ENCODE assay signal across 9 cellular contexts in genomic region chr9:119004618-119004990, GRCh38.
DNase-seq lines count a peak whose midpoint lies in the region; ATAC-seq and TF ChIP-seq lines count a peak whose summit lies in the region.
"Had no signal": no experiment of that assay in that cellular context is flagged by ENCODE, and none has a peak within 500 bp of the region (broad histone marks: within the 10 kb centered on the region; RNA-seq: fewer than 3 reads in every experiment).

No MANE protein-coding gene starts in this region.

- H3K27ac Mint-ChIP-seq in MCF 10A (ENCODE audit: low read depth, unreplicated experiment) (no peak overlapping the region), CD14-positive monocyte (no peak overlapping the region)
- H3K27ac Mint-ChIP-seq: activated CD4-positive, alpha-beta T cell treated with anti-CD3 and anti-CD28 coated beads, Interleukin-2, amount 10 ng/mL, durations not matched to agents 24 days and 14 days had no signal

- DNase-seq in HK-2 (ENCODE audit: unreplicated experiment) (peak; percentile 93), MCF 10A (ENCODE audit: unreplicated experiment) (peak; percentile 88), iris pigment epithelial cell (ENCODE audit: low read depth) (peak; percentile 52), stromal cell of bone marrow (ENCODE audit: low read depth) (peak; percentile 83), CD14-positive monocyte (ENCODE audit: low spot score) (no peak), HPDE6-E6E7 (ENCODE audit: extremely low spot score) (no peak)
- DNase-seq: activated CD4-positive, alpha-beta T cell treated with anti-CD3 and anti-CD28 coated beads, Interleukin-2, amount 10 ng/mL, durations not matched to agents 24 days and 14 days had no signal

- no peaks in the 10 kb centered on the region for H3K27me3 Mint-ChIP-seq in MCF 10A (ENCODE audit: insufficient read depth, unreplicated experiment)
- H3K27me3 Mint-ChIP-seq in CD14-positive monocyte (ENCODE audit: low read depth in 3 of 3): no peaks in the 10 kb centered on the region
- H3K27me3 Mint-ChIP-seq: activated CD4-positive, alpha-beta T cell treated with anti-CD3 and anti-CD28 coated beads, Interleukin-2, amount 10 ng/mL, durations not matched to agents 24 days and 14 days had no signal

- H3K4me1 Mint-ChIP-seq in MCF 10A (ENCODE audit: insufficient read depth, unreplicated experiment): no peaks in the 10 kb centered on the region
- H3K4me1 Mint-ChIP-seq in CD14-positive monocyte: no peaks in the 10 kb centered on the region

- H3K36me3 Mint-ChIP-seq in MCF 10A (ENCODE audit: insufficient read depth, unreplicated experiment) (no peaks in the 10 kb centered on the region), CD14-positive monocyte (no peaks in the 10 kb centered on the region)

- no peak for TF ChIP-seq CTCF in MCF 10A (IDR thresholded peaks at IDR 0.05; ENCODE audit: unreplicated experiment)
- TF ChIP-seq CTCF in CD14-positive monocyte (IDR thresholded peaks at IDR 0.05): no peak

- no peak overlapping the region for H3K4me3 Mint-ChIP-seq in MCF 10A (ENCODE audit: unreplicated experiment)
- no peak overlapping the region for H3K4me3 Mint-ChIP-seq in CD14-positive monocyte
- H3K4me3 Mint-ChIP-seq: activated CD4-positive, alpha-beta T cell treated with anti-CD3 and anti-CD28 coated beads, Interleukin-2, amount 10 ng/mL, durations not matched to agents 24 days and 14 days had no signal

- no TSS peak for BruUV-seq in MCF 10A (replicated peaks; lab: Mats Ljungman, UMichigan)

- CTCF ChIA-PET in MCF 10A (lab: Yijun Ruan, JAX): interaction anchor here (0.6 kb wide), 1 partner anchor 13 kb away, joined by 3 read pairs; no protein-coding TSS in a partner anchor

- POLR2A ChIA-PET in MCF 10A (lab: Yijun Ruan, JAX): no interaction called here

- no peak for ATAC-seq in HG03439 (IDR thresholded peaks at IDR 0.05; ENCODE audit: unreplicated experiment)
- no peak for ATAC-seq in GM21515 (IDR thresholded peaks at IDR 0.05; ENCODE audit: unreplicated experiment)

- H3K9me3 Mint-ChIP-seq in MCF 10A (ENCODE audit: unreplicated experiment) (no peaks in the 10 kb centered on the region), CD14-positive monocyte (peaks cover 0 to 4% (median 0%) of the 10 kb centered on the region in 7 donors)

- intact Hi-C loops in MCF 10A (cut with micrococcal nuclease): no loop called here
- intact Hi-C loops in CD14-positive monocyte (cut with micrococcal nuclease): no loop called here

Comparison
In these comparisons a context has a peak if more than half of its experiments do, and no peak if none do; other contexts are left out.
1. DNase-seq: peak in HK-2 (single experiment), MCF 10A (single experiment), iris pigment epithelial cell (single experiment) and stromal cell of bone marrow (single experiment); none in CD14-positive monocyte (single experiment) and HPDE6-E6E7 (single experiment).